In genomic region chr12:52010692-52011601, GRCh38 we compare ENCODE assay signal across 1 cellular context.
TF ChIP-seq lines count a peak whose summit lies in the region.

No MANE protein-coding gene starts in this region.

TF ChIP-seq in GM23338, 12 proteins besides CTCF, POLR2A, EP300 and RAD21 (continued from another document):
- TF ChIP-seq REST (IDR thresholded peaks at IDR 0.05; ENCODE audit: unreplicated experiment) (no peak), ZNF114 (CRISPR knock-in tag; IDR thresholded peaks at IDR 0.05) (no peak), CREB1 (CRISPR knock-in tag; IDR thresholded peaks at IDR 0.05; ENCODE audit: low read depth) (no peak), JUNB (IDR thresholded peaks at IDR 0.05; ENCODE audit: unreplicated experiment) (no peak), NANOG (IDR thresholded peaks at IDR 0.05; ENCODE audit: borderline replicate concordance) (no peak), POLR2AphosphoS5 (IDR thresholded peaks at IDR 0.05; ENCODE audit: low read depth) (no peak), ZNF331 (CRISPR knock-in tag; IDR thresholded peaks at IDR 0.05; ENCODE audit: low read depth) (no peak), ZNF462 (CRISPR knock-in tag; IDR thresholded peaks at IDR 0.05) (no peak), EZH2 (IDR thresholded peaks at IDR 0.05; ENCODE audit: low read depth, unreplicated experiment) (no peak), ETS1 (IDR thresholded peaks at IDR 0.05) (no peak), EZH2phosphoT487 (IDR thresholded peaks at IDR 0.05; ENCODE audit: unreplicated experiment) (no peak)
